In genomic region chr3:153089620-153090019, GRCh38 we compare ENCODE assay signal across 32 cellular contexts.
"Had no signal": no experiment of that assay in that cellular context is flagged by ENCODE, and none has a peak within 500 bp of the region (broad histone marks: within the 10 kb centered on the region; RNA-seq: fewer than 3 reads in every experiment).

No MANE protein-coding gene starts in this region.

- FAIRE-seq: astrocyte, TTC549 had no signal

- H3K4me3 ChIP-seq: adrenal gland, body of pancreas, breast epithelium had no signal

- H3K4me1 ChIP-seq: adrenal gland, body of pancreas, breast epithelium had no signal

- H3K27me3 ChIP-seq: adrenal gland, body of pancreas, brain microvascular endothelial cell, breast epithelium had no signal

- H3K27ac ChIP-seq: adrenal gland, body of pancreas, brain microvascular endothelial cell, breast epithelium had no signal

- ATAC-seq: activated CD8-positive, alpha-beta T cell treated with anti-CD3 and anti-CD28 coated beads for 36 hours; activated naive CD4-positive, alpha-beta T cell treated with anti-CD3 and anti-CD28 coated beads, Interleukin-2, amount 50 U/mL, for 72 hours; activated T-cell treated with anti-CD3 and anti-CD28 coated beads, Interleukin-2, amount 50 U/mL, for 4 hours; activated T-cell treated with anti-CD3 and anti-CD28 coated beads, Interleukin-2, amount 50 U/mL, for 72 hours; activated T-helper 17 cell treated with anti-CD3 and anti-CD28 coated beads, Interleukin-2, amount 50 U/mL, for 72 hours; body of pancreas had no signal

- H3K36me3 ChIP-seq: adrenal gland, brain microvascular endothelial cell, breast epithelium had no signal

- DNase-seq: activated B cell treated with CpG ODN at 0.5 μM for 24 hours; activated CD4-positive, alpha-beta memory T cell treated with anti-CD3 and anti-CD28 coated beads for 36 hours; activated CD4-positive, alpha-beta T cell treated with anti-CD3 and anti-CD28 coated beads for 4 hours; activated CD4-positive, alpha-beta T cell treated with anti-CD3 and anti-CD28 coated beads, Interleukin-2, amount 10 ng/mL, durations not matched to agents 24 days and 14 days; activated CD4-positive, alpha-beta T cell treated with anti-CD3 and anti-CD28 coated beads, Interleukin-2, amount 50 U/mL, for 1 hour; activated CD4-positive, alpha-beta T cell treated with anti-CD3 and anti-CD28 coated beads, Interleukin-2, amount 50 U/mL, for 4 hours; activated CD4-positive, CD25-positive, alpha-beta regulatory T cell treated with anti-CD3 and anti-CD28 coated beads, Interleukin-2, amount 50 U/mL, for 72 hours; activated CD8-positive, alpha-beta memory T cell treated with anti-CD3 and anti-CD28 coated beads, Interleukin-2, amount 50 U/mL, for 4 hours; activated CD8-positive, alpha-beta T cell treated with anti-CD3 and anti-CD28 coated beads for 36 hours; activated effector memory CD4-positive, alpha-beta T cell treated with anti-CD3 and anti-CD28 coated beads, Interleukin-2, amount 50 U/mL, for 16 hours; activated gamma-delta T cell treated with Interleukin-2 at 50 U/mL for 16 hours; activated naive CD4-positive, alpha-beta T cell; activated naive CD4-positive, alpha-beta T cell treated with anti-CD3 and anti-CD28 coated beads for 36 hours; activated naive CD4-positive, alpha-beta T cell treated with anti-CD3 and anti-CD28 coated beads, Interleukin-2, amount 50 U/mL, for 16 hours; activated naive CD8-positive, alpha-beta T cell treated with anti-CD3 and anti-CD28 coated beads for 36 hours; activated T-cell treated with anti-CD3 and anti-CD28 coated beads for 4 hours; activated T-cell treated with anti-CD3 and anti-CD28 coated beads, Interleukin-2, amount 50 U/mL, for 1 hour; activated T-cell treated with anti-CD3 and anti-CD28 coated beads, Interleukin-2, amount 50 U/mL, for 4 hours; activated T-cell treated with anti-CD3 and anti-CD28 coated beads, Interleukin-2, amount 50 U/mL, for 72 hours; adrenal gland; amniotic stem cell; aorta; body of pancreas; brain microvascular endothelial cell; central memory CD4-positive, alpha-beta T cell; T-helper 2 cell; T-helper 9 cell had no signal

- H3K9me3 ChIP-seq: adrenal gland, body of pancreas, breast epithelium had no signal
